Comparison of ENCODE assay signal across 8 cellular contexts in genomic region chr5:97534166-97534565, GRCh38.
DNase-seq lines count a peak whose midpoint lies in the region; ATAC-seq and TF ChIP-seq lines count a peak whose summit lies in the region.

No MANE protein-coding gene starts in this region.

- peaks cover 4% of the 10 kb centered on the region for H3K9me3 Mint-ChIP-seq in osteocyte (ENCODE audit: unreplicated experiment)

- peak; percentile 75 for TF ChIP-seq CTCF in osteocyte (IDR thresholded peaks at IDR 0.05)

- peaks cover 2% of the 10 kb centered on the region for H3K27me3 Mint-ChIP-seq in osteocyte (ENCODE audit: unreplicated experiment)

- peaks cover 13% of the 10 kb centered on the region for H3K4me1 Mint-ChIP-seq in osteocyte (ENCODE audit: unreplicated experiment)

- in situ Hi-C loops in SK-MEL-5 (cut with HindIII; ENCODE audit: low pct_unique_long_range_greater_than_20kb, low sequenced_read_pairs), result no loop called here

- ATAC-seq in GM21515 (IDR thresholded peaks at IDR 0.05; ENCODE audit: unreplicated experiment) (peak; percentile 73), HG03571 (IDR thresholded peaks at IDR 0.05; ENCODE audit: unreplicated experiment) (peak; percentile 57)

- H3K27ac Mint-ChIP-seq in osteocyte (ENCODE audit: unreplicated experiment), result no peak overlapping the region

- H3K36me3 Mint-ChIP-seq in osteocyte (ENCODE audit: unreplicated experiment), result no peaks in the 10 kb centered on the region

- no peak overlapping the region for H3K4me3 Mint-ChIP-seq in osteocyte (ENCODE audit: unreplicated experiment)

- DNase-seq in NCI-H748 (lab: John Stamatoyannopoulos, UW; ENCODE audit: unreplicated experiment) (peak; percentile 21), NCI-H748 treated with DMSO at 0.1 percent for 48 hours (lab: John Stamatoyannopoulos, UW) (no peak), SK-MEL-5 (ENCODE audit: low read depth, low spot score) (peak; percentile 82), fibroblast of peridontal ligament (ENCODE audit: extremely low read depth) (peak; percentile 99), osteocyte (ENCODE audit: extremely low spot score, unreplicated experiment) (no peak), GOT3 (lab: John Stamatoyannopoulos, UW) (no peak)

Comparison
In these comparisons a context has a peak if more than half of its experiments do, and no peak if none do; other contexts are left out.
1. DNase-seq: peak in NCI-H748 (single experiment), SK-MEL-5 (single experiment) and fibroblast of peridontal ligament (single experiment); none in NCI-H748 treated with DMSO at 0.1 percent for 48 hours (single experiment), osteocyte (single experiment) and GOT3 (single experiment).